In genomic region chr4:171813195-171813955, GRCh38 we compare ENCODE assay signal across 9 cellular contexts. TPM values are rescaled to one million over a fixed set of nuclear protein-coding genes. Genes with fewer than 3 reads are reported as not detected.
DNase-seq lines count a peak whose midpoint lies in the region; ATAC-seq and TF ChIP-seq lines count a peak whose summit lies in the region.
"Had no signal": no experiment of that assay in that cellular context is flagged by ENCODE, and none has a peak within 500 bp of the region (broad histone marks: within the 10 kb centered on the region; RNA-seq: fewer than 3 reads in every experiment).

GALNTL6 (plus strand) TSS chr4:171813404.

- H3K4me3 ChIP-seq in IMR-90 (ENCODE audit: insufficient read depth, low read depth, low read length), result peak within 1 kb of the TSS; percentile 32; the same call in 1 of the 2 replicates

- H3K36me3 ChIP-seq in IMR-90 (ENCODE audit: control insufficient read depth, insufficient read depth, low read length), result no peaks in the 10 kb centered on the region

- no peak within 1 kb of the TSS for H4K5ac ChIP-seq in IMR-90 (ENCODE audit: low read depth, low read length)

- H3K14ac ChIP-seq in IMR-90 (replicated peaks; ENCODE audit: low read depth, low read length), result no peak within 1 kb of the TSS

- no TSS peak for BruUV-seq in IMR-90 (replicated peaks; lab: Mats Ljungman, UMichigan)

- peak within 1 kb of the TSS; percentile 67 for H2AFZ ChIP-seq in IMR-90 (replicated peaks; ENCODE audit: low read length, poor library complexity)

- H4K91ac ChIP-seq in IMR-90 (ENCODE audit: insufficient read depth, low read depth, low read length), result no peak within 1 kb of the TSS

- POLR2A ChIA-PET in IMR-90 (lab: Charles Lee; ENCODE audit: unreplicated experiment), result no interaction called here

- H3K56ac ChIP-seq in IMR-90 (ENCODE audit: extremely low read depth, insufficient read depth, low read length), result no peak within 1 kb of the TSS

- H3K18ac ChIP-seq in IMR-90 (ENCODE audit: low read depth, low read length), result no peak within 1 kb of the TSS

- H4K20me1 ChIP-seq in IMR-90 (ENCODE audit: insufficient read depth, low read length), result no peaks in the 10 kb centered on the region

- no peak within 1 kb of the TSS for H3K4ac ChIP-seq in IMR-90 (ENCODE audit: low read depth, low read length)

- no peaks in the 10 kb centered on the region for H3K4me1 ChIP-seq in IMR-90 (ENCODE audit: control insufficient read depth, insufficient read depth, low read length)

- TF ChIP-seq POLR2A in IMR-90 (IDR thresholded peaks at IDR 0.05; ENCODE audit: low read depth, low read length), result no peak

- no peak within 1 kb of the TSS for H3K23ac ChIP-seq in IMR-90 (ENCODE audit: low read depth, low read length)

- no peaks in the 10 kb centered on the region for H3K27me3 ChIP-seq in IMR-90 (ENCODE audit: control insufficient read depth, insufficient read depth, low read length)

- no peak within 1 kb of the TSS for H3K27ac ChIP-seq in IMR-90 (ENCODE audit: insufficient read depth, low read length)

- H3K4me3 Mint-ChIP-seq in neural crest cell, result peak within 1 kb of the TSS; percentile 89

- no peak within 1 kb of the TSS for H2BK120ac ChIP-seq in IMR-90 (ENCODE audit: low read depth, low read length)

- H3K36me3 Mint-ChIP-seq in neural crest cell (ENCODE audit: low read depth), result no peaks in the 10 kb centered on the region

- ATAC-seq in IMR-90 (ENCODE audit: low read depth) (no peak), HG03520 (IDR thresholded peaks at IDR 0.05; ENCODE audit: unreplicated experiment) (no peak), HG03469 (IDR thresholded peaks at IDR 0.05; ENCODE audit: unreplicated experiment) (no peak)

- H3K79me1 ChIP-seq in IMR-90 (ENCODE audit: low read depth in 1 of 2, low read length in 2 of 2), result no peaks in the 10 kb centered on the region

- peaks cover 4% of the 10 kb centered on the region; the same call in 1 of the 2 replicates for H3K9me3 ChIP-seq in IMR-90 (ENCODE audit: control insufficient read depth, insufficient read depth, low read length)

- H3K27ac Mint-ChIP-seq in neural crest cell (ENCODE audit: unreplicated experiment), result peak within 1 kb of the TSS; percentile 45

- TF ChIP-seq CTCF in IMR-90 (conservative IDR thresholded peaks at IDR 0.05; ENCODE audit: low read depth, low read length) (no peak), neural crest cell (conservative IDR thresholded peaks at IDR 0.05) (no peak)

- no peak for TF ChIP-seq RAD21 in IMR-90 (IDR thresholded peaks at IDR 0.05; ENCODE audit: low read length)

- H4K8ac ChIP-seq in IMR-90 (ENCODE audit: low read depth in 2 of 2, low read length in 2 of 2), result no peak within 1 kb of the TSS

- peaks cover 60% of the 10 kb centered on the region for H3K27me3 Mint-ChIP-seq in neural crest cell (ENCODE audit: low read depth)

- peaks cover 16% of the 10 kb centered on the region for H3K4me1 Mint-ChIP-seq in neural crest cell

- no peak within 1 kb of the TSS for H2BK5ac ChIP-seq in IMR-90 (ENCODE audit: low read depth, low read length, poor library complexity, severe bottlenecking)

- dilution Hi-C loops in IMR-90 (cut with HindIII; ENCODE audit: low sequenced_read_pairs, unreplicated experiment), result no loop called here

- no peak within 1 kb of the TSS for H2AK5ac ChIP-seq in IMR-90 (ENCODE audit: low read depth, low read length)

- H2BK15ac ChIP-seq in IMR-90 (ENCODE audit: low read depth, low read length), result no peak within 1 kb of the TSS

- no peak within 1 kb of the TSS for H3K9ac ChIP-seq in IMR-90 (ENCODE audit: low read depth, low read length)

- CTCF ChIA-PET in IMR-90 (lab: Yijun Ruan, JAX), result no interaction called here

- in situ Hi-C loops in IMR-90 (cut with MboI; ENCODE audit: low sequenced_read_pairs), result no loop called here

- intact Hi-C loops in IMR-90 (cut with micrococcal nuclease), result no loop called here

- peak in 2 of 3 experiments; percentile 73 for DNase-seq in NCI-H1417 (lab: John Stamatoyannopoulos, UW)
- DNase-seq in NCI-H1417 treated with DMSO at 0.1 percent for 48 hours (lab: John Stamatoyannopoulos, UW), result no peak
- no peak for DNase-seq in IMR-90
- DNase-seq in ecto neural progenitor cell (ENCODE audit: low spot score), result peak; percentile 66
- peak; percentile 18 for DNase-seq in neural crest cell (ENCODE audit: low read depth, low spot score)
- no peak for DNase-seq in DMS153 treated with DMSO at 0.1 percent for 48 hours (lab: John Stamatoyannopoulos, UW; ENCODE audit: unreplicated experiment)

- WGBS in IMR-90 (ENCODE audit: extremely low coverage in 2 of 2, insufficient read length in 1 of 2), 2 experiments, result 3% methylated on average over 10 of the region's 75 CpGs; no CpG with 5 or more reads in 1 of the 2 experiments

- no peaks in the 10 kb centered on the region for H3K9me1 ChIP-seq in IMR-90 (ENCODE audit: insufficient read depth, low read length)

- no peaks in the 10 kb centered on the region for H3K9me3 Mint-ChIP-seq in neural crest cell

- no peak within 1 kb of the TSS for H2BK20ac ChIP-seq in IMR-90 (ENCODE audit: low read depth, low read length)

- no peak within 1 kb of the TSS for H2AK9ac ChIP-seq in IMR-90 (replicated peaks; ENCODE audit: low read depth, low read length, poor library complexity)

- peak within 1 kb of the TSS; percentile 40; the same call in 1 of the 2 replicates for H3K4me2 ChIP-seq in IMR-90 (ENCODE audit: low read depth, low read length)

TF ChIP-seq in IMR-90, 13 proteins besides CTCF, POLR2A, EP300 and RAD21:
- TF ChIP-seq MAFK (IDR thresholded peaks at IDR 0.05; ENCODE audit: low read depth, low read length), result no peak

RNA-seq across cellular contexts. Expression of gene GALNTL6, which starts in this region (rescaled TPM):
- under 0.01 TPM in 1 of 2 replicates, not detected in the other for total RNA-seq in IMR-90 (2012; rRNA removed)
- not detected in 2 replicates for polyA plus RNA-seq in IMR-90 (2012; rRNA removed)
- not detected in 2 replicates for polyA plus RNA-seq in IMR-90 (2012; cell fraction: cytosol; rRNA removed)
- not detected in 2 replicates for polyA plus RNA-seq in IMR-90 (2012; cell fraction: nucleus; rRNA removed; ENCODE audit: low replicate concordance)
- 0.07 TPM in 1 of 2 replicates, not detected in the other for total RNA-seq in neural crest cell
- polyA plus RNA-seq: AG04450 had no signal

Comparison
In these comparisons a context has a peak if more than half of its experiments do, and no peak if none do; other contexts are left out.
1. DNase-seq: peak in NCI-H1417 (2 of 3) and ecto neural progenitor cell (single experiment); none in NCI-H1417 treated with DMSO at 0.1 percent for 48 hours (single experiment), IMR-90 (single experiment) and DMS153 treated with DMSO at 0.1 percent for 48 hours (single experiment).
2. Peak in DNase-seq in neural crest cell; RNA of the gene not detected or under 1 TPM.